In the genomic region with DNA sequence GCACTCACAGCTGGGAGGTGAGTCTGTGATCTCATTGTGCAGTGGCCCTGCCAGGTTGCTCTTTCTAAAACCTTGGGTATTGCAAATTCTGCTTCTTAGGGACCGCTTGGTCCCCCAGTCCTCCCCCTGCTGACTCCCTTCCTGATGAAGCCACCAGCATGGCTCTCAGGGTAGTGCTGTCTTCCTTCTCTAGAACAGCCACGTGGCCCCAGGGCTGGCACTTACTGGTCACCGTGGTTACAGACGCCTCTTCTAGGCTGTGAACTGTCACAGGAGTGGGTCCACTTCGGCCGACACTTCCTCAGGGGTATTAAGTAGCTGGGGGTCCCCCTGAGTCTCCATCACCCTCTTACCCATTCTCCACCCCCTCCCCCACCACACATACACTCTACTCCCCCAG, we compare ENCODE assay signal across 23 cellular contexts. TPM values are rescaled to one million over a fixed set of nuclear protein-coding genes. Genes with fewer than 3 reads are reported as not detected.
DNase-seq lines count a peak whose midpoint lies in the region; ATAC-seq and TF ChIP-seq lines count a peak whose summit lies in the region.
"Had no signal": no experiment of that assay in that cellular context is flagged by ENCODE, and none has a peak within 500 bp of the region (broad histone marks: within the 10 kb centered on the region; RNA-seq: fewer than 3 reads in every experiment).

No MANE protein-coding gene starts in this region.

- H3K36me3 ChIP-seq in left lung, result no peaks in the 10 kb centered on the region
- H3K36me3 ChIP-seq: Peyer's patch had no signal

- no peak for TF ChIP-seq POLR2A in lower leg skin (IDR thresholded peaks at IDR 0.05)

- no peaks in the 10 kb centered on the region for H3K9me3 ChIP-seq in left lung
- H3K9me3 ChIP-seq: Caco-2, Peyer's patch had no signal

- H3K27me3 ChIP-seq in left lung, result peaks cover 0 to 67% of the 10 kb centered on the region in 2 donors
- H3K27me3 ChIP-seq: Peyer's patch had no signal

- H3K4me3 ChIP-seq in lower leg skin (ENCODE audit: low read depth, poor library complexity, severe bottlenecking) (no peak overlapping the region), left lung (no peak overlapping the region)
- H3K4me3 ChIP-seq: GM23338, Peyer's patch had no signal

- ATAC-seq in GM19395 (IDR thresholded peaks at IDR 0.05; ENCODE audit: unreplicated experiment) (no peak), left lung (no peak)
- ATAC-seq: GM23338, HCT116 had no signal

- TF ChIP-seq CTCF in lower leg skin (IDR thresholded peaks at IDR 0.05) (no peak), left lung (IDR thresholded peaks at IDR 0.05) (no peak)

- H3K27ac ChIP-seq in cingulate gyrus (ENCODE audit: low read depth, low read length) (peak overlapping the region; percentile 56), temporal lobe (ENCODE audit: low read depth, low read length) (peak overlapping the region; percentile 54), left lung (no peak overlapping the region)
- H3K27ac ChIP-seq: Peyer's patch had no signal

- peak; percentile 4 to 47 (median 6) for DNase-seq in NCI-H1417 (lab: John Stamatoyannopoulos, UW)
- DNase-seq in NCI-H1417 treated with DMSO at 0.1 percent for 48 hours (lab: John Stamatoyannopoulos, UW), result no peak
- DNase-seq in medulla oblongata (ENCODE audit: extremely low spot score), result peak; percentile 60
- no peak for DNase-seq in lower leg skin (ENCODE audit: low spot score in 2 of 2)
- no peak for DNase-seq in left lung
- DNase-seq: 8988T; Caco-2; CD4-positive, CD25-positive, alpha-beta regulatory T cell; GF-D8; NCI-H1105; NCI-H187; NCI-H345; NCI-H524 treated with DMSO at 0.1 percent for 48 hours; NK-92 treated with Interleukin-12 subunit alpha and Interleukin-12 subunit beta, amount 100 ng/mL, for 24 hours; Peyer's patch; Right ventricle myocardium superior had no signal

- intact Hi-C loops in lower leg skin (cut with DNase I; ENCODE audit: low total_unique reads), result loop anchor here (10.0 kb wide), 1 partner anchor 106 kb away; a partner anchor contains a TSS
- intact Hi-C loops in left lung (cut with DNase I), result no loop called here

- WGBS in lower leg skin, 2 donors, result 83 to 90% methylated on average over 6 of the region's 6 CpGs

- peaks cover 2 to 21% of the 10 kb centered on the region in 2 donors for H3K4me1 ChIP-seq in left lung

RNA-seq across cellular contexts. Expression of a gene that starts 2.7 kb away (rescaled TPM):
- total RNA-seq in temporal lobe (46.7 TPM), lower leg skin (100 to 1,000 TPM in 1 of 4 donors, 10 to 100 TPM in 3; 71.0 to 113 (median 84.1) TPM), left lung (100 to 1,000 TPM in 1 of 2 donors, 10 to 100 TPM in 1; 80.5 to 124 TPM)
- total RNA-seq: B cell; CD4-positive, CD25-positive, alpha-beta regulatory T cell had no signal

RNA-seq across cellular contexts. Expression of a gene that starts 4.2 kb away (rescaled TPM):
- not detected for total RNA-seq in temporal lobe
- not detected for total RNA-seq in lower leg skin
- total RNA-seq in left lung, result not detected
- total RNA-seq: B cell; Caco-2; CD4-positive, CD25-positive, alpha-beta regulatory T cell; GM23338; LHCN-M2; Peyer's patch; Right ventricle myocardium superior had no signal

Comparison
In these comparisons a context has a peak if more than half of its experiments do, and no peak if none do; other contexts are left out.
1. DNase-seq: peak in NCI-H1417 (3 of 3) and medulla oblongata (single experiment); none in NCI-H1417 treated with DMSO at 0.1 percent for 48 hours (single experiment), lower leg skin (0 of 2) and left lung (0 of 2).
2. H3K27ac ChIP-seq: peak in cingulate gyrus (single experiment) and temporal lobe (single experiment); none in left lung (0 of 2).